1 cellular context compared by ENCODE assay signal in the genomic region with DNA sequence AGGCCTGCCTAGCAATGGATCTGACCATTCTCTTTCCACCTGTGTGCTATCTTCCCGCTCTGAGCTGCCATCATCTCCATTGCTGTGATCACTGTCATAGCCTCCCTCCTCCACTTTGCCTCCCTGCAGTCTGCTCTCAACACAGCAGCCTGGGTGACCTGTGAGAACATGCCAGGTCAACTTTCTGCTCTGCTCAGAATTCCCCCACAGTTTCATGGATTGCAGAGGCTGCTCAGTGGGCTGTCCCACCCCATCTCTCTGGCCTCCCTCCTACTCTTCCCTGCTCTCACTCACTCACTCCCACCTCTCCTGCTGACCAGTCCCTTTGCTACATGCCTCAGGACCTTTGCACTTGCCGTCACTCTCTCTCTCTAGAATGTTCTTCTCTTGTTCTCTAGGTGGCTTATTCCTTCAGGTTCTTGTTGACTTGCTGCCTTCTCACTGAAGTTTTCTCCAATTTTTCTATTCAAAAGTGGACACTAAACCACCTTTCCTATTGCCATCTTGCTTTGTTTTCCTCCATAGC.
TF ChIP-seq lines count a peak whose summit lies in the region.

No MANE protein-coding gene starts in this region.

TF ChIP-seq in HepG2, 621 proteins besides CTCF, POLR2A, EP300 and RAD21 (continued from another document):
- TF ChIP-seq, protein P1, sequence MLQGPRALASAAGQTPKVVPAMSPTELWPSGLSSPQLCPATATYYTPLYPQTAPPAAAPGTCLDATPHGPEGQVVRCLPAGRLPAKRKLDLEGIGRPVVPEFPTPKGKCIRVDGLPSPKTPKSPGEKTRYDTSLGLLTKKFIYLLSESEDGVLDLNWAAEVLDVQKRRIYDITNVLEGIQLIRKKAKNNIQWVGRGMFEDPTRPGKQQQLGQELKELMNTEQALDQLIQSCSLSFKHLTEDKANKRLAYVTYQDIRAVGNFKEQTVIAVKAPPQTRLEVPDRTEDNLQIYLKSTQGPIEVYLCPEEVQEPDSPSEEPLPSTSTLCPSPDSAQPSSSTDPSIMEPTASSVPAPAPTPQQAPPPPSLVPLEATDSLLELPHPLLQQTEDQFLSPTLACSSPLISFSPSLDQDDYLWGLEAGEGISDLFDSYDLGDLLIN (CRISPR knock-in tag; IDR thresholded peaks at IDR 0.05; ENCODE audit: borderline replicate concordance), result no peak
- TF ChIP-seq NCOA2 (CRISPR knock-in tag; IDR thresholded peaks at IDR 0.05), result no peak
